Comparison of ENCODE assay signal across 1 cellular context in the genomic region with DNA sequence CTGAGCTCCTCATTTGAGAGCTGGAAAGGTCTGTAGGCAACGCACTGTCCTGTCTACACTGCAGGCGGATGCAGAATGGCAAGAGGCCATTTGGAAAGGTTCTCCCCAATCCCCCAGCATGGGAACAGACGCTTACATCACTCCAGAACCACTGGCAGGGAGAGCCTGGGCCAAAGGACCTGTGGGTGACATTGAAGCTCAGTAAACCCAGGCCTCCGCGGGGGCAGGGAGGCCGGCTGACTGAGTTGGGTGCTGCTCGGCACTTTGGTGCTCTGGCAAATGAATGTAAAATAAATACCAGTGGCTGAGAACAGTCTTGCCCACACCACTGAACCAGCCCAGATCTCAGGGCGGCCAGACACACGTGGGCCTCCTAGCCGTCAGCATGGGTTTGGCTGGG.
TF ChIP-seq lines count a peak whose summit lies in the region.

No MANE protein-coding gene starts in this region.

TF ChIP-seq in HepG2, 621 proteins besides CTCF, POLR2A, EP300 and RAD21:
- TF ChIP-seq ZNF235 (CRISPR knock-in tag; IDR thresholded peaks at IDR 0.05; ENCODE audit: borderline replicate concordance) (no peak), NCOR1 (IDR thresholded peaks at IDR 0.05; ENCODE audit: borderline replicate concordance, low read length) (no peak), ATRX (CRISPR knock-in tag; IDR thresholded peaks at IDR 0.05; ENCODE audit: borderline replicate concordance) (no peak), PCBP1 (IDR thresholded peaks at IDR 0.05; ENCODE audit: borderline replicate concordance, low read depth, low read length) (no peak), GLI4 (CRISPR knock-in tag; IDR thresholded peaks at IDR 0.05; ENCODE audit: borderline replicate concordance) (no peak), JARID2 (CRISPR knock-in tag; IDR thresholded peaks at IDR 0.05; ENCODE audit: insufficient replicate concordance) (no peak), ZFP41 (CRISPR knock-in tag; IDR thresholded peaks at IDR 0.05; ENCODE audit: borderline replicate concordance) (no peak), SIX4 (CRISPR knock-in tag; IDR thresholded peaks at IDR 0.05) (no peak), BRD4 (CRISPR knock-in tag; IDR thresholded peaks at IDR 0.05) (no peak), NONO (IDR thresholded peaks at IDR 0.05) (no peak), NONO (CRISPR knock-in tag; conservative IDR thresholded peaks at IDR 0.05) (no peak), KDM5A (IDR thresholded peaks at IDR 0.05; ENCODE audit: borderline replicate concordance, low read length) (no peak), ZNF451 (CRISPR knock-in tag; IDR thresholded peaks at IDR 0.05) (no peak), RXRA (CRISPR knock-in tag; IDR thresholded peaks at IDR 0.05) (no peak)
- TF ChIP-seq, protein P1, sequence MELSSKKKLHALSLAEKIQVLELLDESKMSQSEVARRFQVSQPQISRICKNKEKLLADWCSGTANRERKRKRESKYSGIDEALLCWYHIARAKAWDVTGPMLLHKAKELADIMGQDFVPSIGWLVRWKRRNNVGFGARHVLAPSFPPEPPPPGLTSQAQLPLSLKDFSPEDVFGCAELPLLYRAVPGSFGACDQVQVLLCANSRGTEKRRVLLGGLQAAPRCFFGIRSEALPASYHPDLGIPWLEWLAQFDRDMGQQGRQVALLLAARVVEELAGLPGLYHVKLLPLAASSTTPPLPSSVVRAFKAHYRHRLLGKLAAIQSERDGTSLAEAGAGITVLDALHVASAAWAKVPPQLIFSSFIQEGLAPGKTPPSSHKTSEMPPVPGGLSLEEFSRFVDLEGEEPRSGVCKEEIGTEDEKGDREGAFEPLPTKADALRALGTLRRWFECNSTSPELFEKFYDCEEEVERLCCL (CRISPR knock-in tag; IDR thresholded peaks at IDR 0.05; ENCODE audit: borderline replicate concordance): no peak
